Comparison of ENCODE assay signal across 27 cellular contexts in the genomic region with DNA sequence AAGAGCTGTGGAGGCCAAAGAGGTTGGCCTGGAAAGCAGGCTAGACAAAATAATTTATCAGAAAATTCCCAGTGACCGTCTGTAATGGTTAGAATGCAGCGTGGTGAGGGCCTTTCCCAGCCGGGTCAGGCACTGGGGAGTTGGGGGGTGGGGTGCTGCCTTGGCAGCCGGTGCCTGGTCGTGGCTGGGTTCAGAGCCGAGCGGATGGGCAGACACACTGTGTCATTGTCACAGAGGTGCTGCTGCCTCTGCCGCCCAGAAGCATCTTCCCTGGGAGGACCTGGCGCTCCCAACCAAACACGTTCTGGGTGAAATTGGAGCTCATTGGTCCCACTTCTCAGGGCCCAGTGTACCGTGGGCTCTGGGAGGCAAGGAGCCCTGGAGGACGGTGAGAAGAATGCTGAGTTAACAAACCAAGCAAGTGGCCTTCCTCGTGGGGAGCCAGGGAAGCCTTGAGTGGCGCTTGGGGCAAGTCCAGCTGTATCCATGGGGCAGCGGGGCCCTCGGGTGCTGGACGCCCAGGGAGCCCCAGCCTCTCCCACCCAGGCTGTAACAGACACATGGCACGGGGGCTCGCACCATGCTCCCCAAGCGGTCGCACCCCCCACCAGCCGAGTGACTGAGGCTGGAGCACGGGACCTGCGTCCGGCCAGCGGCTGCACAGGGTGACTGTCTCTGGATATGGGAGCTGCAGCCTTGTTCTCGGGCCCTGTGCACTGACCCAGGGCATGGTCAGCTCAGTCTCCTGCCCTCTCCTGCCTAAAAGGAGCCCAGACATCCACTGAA. TPM values are rescaled to one million over a fixed set of nuclear protein-coding genes. Genes with fewer than 3 reads are reported as not detected.
A peak's percentile ranks its signal among the peaks of the same experiment; 100 is the strongest.
DNase-seq lines count a peak whose midpoint lies in the region; ATAC-seq and TF ChIP-seq lines count a peak whose summit lies in the region.
"Had no signal": no experiment of that assay in that cellular context is flagged by ENCODE, and none has a peak within 500 bp of the region (broad histone marks: within the 10 kb centered on the region; RNA-seq: fewer than 3 reads in every experiment).

No MANE protein-coding gene starts in this region.

- H3K4me1 ChIP-seq in left ventricle myocardium inferior = no peaks in the 10 kb centered on the region
- H3K4me1 ChIP-seq: BE2C, esophagus squamous epithelium, gastrocnemius medialis had no signal

- intact Hi-C loops in left ventricle myocardium inferior (cut with micrococcal nuclease) (no loop called here), left ventricle myocardium superior (cut with micrococcal nuclease) (no loop called here), head of caudate nucleus (cut with DNase I) (no loop called here)

- H3K9me3 ChIP-seq in left ventricle myocardium inferior (replicated peaks) = no peaks in the 10 kb centered on the region
- H3K9me3 ChIP-seq: BE2C, esophagus squamous epithelium, gastrocnemius medialis, SJCRH30, stomach had no signal

- ATAC-seq in left ventricle myocardium superior = no peak
- ATAC-seq in HG02852 (IDR thresholded peaks at IDR 0.05; ENCODE audit: unreplicated experiment) = no peak
- ATAC-seq: gastrocnemius medialis had no signal

- no peak overlapping the region for H3K27ac ChIP-seq in left ventricle myocardium inferior (replicated peaks)
- H3K27ac ChIP-seq in temporal lobe (ENCODE audit: low read depth, low read length) = peak overlapping the region; percentile 99
- H3K27ac ChIP-seq: esophagus squamous epithelium, gastrocnemius medialis, SJCRH30 had no signal

- H3K4me3 ChIP-seq in left ventricle myocardium inferior = no peak overlapping the region
- H3K4me3 ChIP-seq: esophagus squamous epithelium, gastrocnemius medialis, lung, SJCRH30, stomach had no signal

- H3K27me3 ChIP-seq in left ventricle myocardium inferior (ENCODE audit: low read depth) = peaks cover 52% of the 10 kb centered on the region

- H3K36me3 ChIP-seq in left ventricle myocardium inferior = no peaks in the 10 kb centered on the region
- H3K36me3 ChIP-seq: BE2C, esophagus squamous epithelium, gastrocnemius medialis, SJCRH30, stomach had no signal

- no peak for TF ChIP-seq CTCF in left ventricle myocardium inferior (IDR thresholded peaks at IDR 0.05; ENCODE audit: borderline replicate concordance)

- DNase-seq in left ventricle myocardium inferior = peak; percentile 5
- no peak for DNase-seq in left ventricle myocardium superior
- DNase-seq in head of caudate nucleus = peak; percentile 56 to 92 (median 80)
- peak in 48 of 56 donors; percentile 21 to 83 (median 59) for DNase-seq in nucleus accumbens (lab: John Stamatoyannopoulos, UW)
- no peak for DNase-seq in COR-L47 (lab: John Stamatoyannopoulos, UW)
- DNase-seq in SIG-M5 (lab: John Stamatoyannopoulos, UW) = no peak
- DNase-seq: activated CD4-positive, alpha-beta T cell treated with anti-CD3 and anti-CD28 coated beads, Interleukin-2, amount 10 ng/mL, durations not matched to agents 7 days and 5 days; activated naive CD4-positive, alpha-beta T cell treated with anti-CD3 and anti-CD28 coated beads, Interleukin-2, amount 10 ng/mL, durations not matched to agents 7 days and 5 days; BE2C; DMS153; esophagus squamous epithelium; gastrocnemius medialis; islet precursor cell; MV-4-11; NCI-H2171 treated with DMSO at 0.1 percent for 48 hours; NCI-H524 treated with DMSO at 0.1 percent for 48 hours; NK-92 treated with Interleukin-12 subunit alpha and Interleukin-12 subunit beta, amount 100 ng/mL, for 24 hours; SJCRH30; small intestine; stimulated activated CD4-positive, alpha-beta T cell treated with anti-CD3 and anti-CD28 coated beads, Interleukin-2, amount 100 ng/mL, for 24 hours; stomach; trophoblast cell had no signal

RNA-seq across cellular contexts. Expression of gene ACTRT2, which starts 54.1 kb away (rescaled TPM):
- not detected for total RNA-seq in left ventricle myocardium inferior
- total RNA-seq in left ventricle myocardium superior = not detected
- not detected for total RNA-seq in temporal lobe
- total RNA-seq: activated CD4-positive, alpha-beta T cell treated with anti-CD3 and anti-CD28 coated beads, Interleukin-2, amount 10 ng/mL, durations not matched to agents 7 days and 5 days; esophagus squamous epithelium; gastrocnemius medialis; H1; LHCN-M2; lung; SJCRH30; stomach had no signal

Comparison
In these comparisons a context has a peak if more than half of its experiments do, and no peak if none do; other contexts are left out.
1. DNase-seq: peak in left ventricle myocardium inferior (single experiment), head of caudate nucleus (42 of 42) and nucleus accumbens (48 of 56); none in left ventricle myocardium superior (single experiment), COR-L47 (single experiment) and SIG-M5 (single experiment).